Comparison of ENCODE assay signal across 13 cellular contexts in the genomic region with DNA sequence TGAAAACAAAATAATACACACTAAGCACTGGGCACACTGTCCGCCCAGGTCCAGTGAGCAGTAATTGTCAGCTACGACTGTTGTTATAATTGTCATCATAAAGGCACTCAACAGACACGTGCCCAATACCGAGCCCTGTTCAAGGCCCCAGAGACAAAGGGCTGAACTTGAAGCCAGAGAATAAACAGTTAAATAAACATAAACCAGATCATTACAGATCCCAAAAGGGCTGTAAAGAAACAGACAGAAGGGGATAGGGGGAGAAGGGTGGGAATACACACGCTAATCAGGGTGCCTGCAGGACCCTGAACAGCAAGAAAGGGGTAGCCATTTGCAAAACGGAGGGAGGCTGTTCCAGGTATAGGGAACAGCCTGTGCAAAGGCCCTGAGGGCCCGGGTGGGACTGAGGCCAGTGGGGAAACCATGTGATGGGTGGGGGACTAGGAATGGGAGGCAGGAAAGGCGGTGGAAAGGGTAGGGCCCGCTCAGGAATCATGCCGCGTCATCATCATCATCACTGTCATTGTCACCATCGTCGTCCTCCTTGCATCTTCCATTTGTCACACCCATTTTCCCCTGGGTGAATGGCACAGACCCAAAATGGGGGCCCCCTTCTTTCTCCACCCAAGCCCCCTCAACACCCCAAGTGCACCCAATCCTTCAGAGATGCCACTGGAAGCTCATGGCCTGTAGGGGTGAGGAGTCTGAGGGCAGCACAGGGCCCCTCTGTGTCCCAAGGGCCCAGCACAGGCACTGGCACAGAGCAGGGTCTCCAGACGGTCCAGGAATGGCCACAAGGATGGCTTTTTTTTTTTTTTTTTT. TPM values are rescaled to one million over a fixed set of nuclear protein-coding genes. Genes with fewer than 3 reads are reported as not detected.
DNase-seq lines count a peak whose midpoint lies in the region; ATAC-seq and TF ChIP-seq lines count a peak whose summit lies in the region.
"Had no signal": no experiment of that assay in that cellular context is flagged by ENCODE, and none has a peak within 500 bp of the region (broad histone marks: within the 10 kb centered on the region; RNA-seq: fewer than 3 reads in every experiment).

No MANE protein-coding gene starts in this region.

- H3K27ac ChIP-seq in CD4-positive, alpha-beta memory T cell (ENCODE audit: low read depth, low read length) = no peak overlapping the region
- H3K27ac ChIP-seq in parathyroid adenoma (peak overlapping the region; percentile 50), substantia nigra (ENCODE audit: low read depth, low read length, poor library complexity, severe bottlenecking) (no peak overlapping the region), testis (no peak overlapping the region)

- no peak overlapping the region for H3K4me2 ChIP-seq in parathyroid adenoma (ENCODE audit: low read length)

- intact Hi-C loops in CD4-positive, alpha-beta memory T cell (cut with micrococcal nuclease) = no loop called here
- intact Hi-C loops in testis (cut with DNase I; ENCODE audit: low total_unique reads) = no loop called here

- peaks cover 41% of the 10 kb centered on the region for H3K4me1 ChIP-seq in CD4-positive, alpha-beta memory T cell (ENCODE audit: insufficient read depth, low read length)
- peaks cover 7% of the 10 kb centered on the region for H3K4me1 ChIP-seq in parathyroid adenoma
- peaks cover 67% of the 10 kb centered on the region for H3K4me1 ChIP-seq in testis

- H2AFZ ChIP-seq in parathyroid adenoma = no peak overlapping the region

- POLR2A ChIA-PET in CD4-positive, alpha-beta memory T cell (lab: Charles Lee; ENCODE audit: partially characterized antibody) = interaction anchor here (1.0 kb wide), 2 partner anchors 10 to 18 kb away, joined by 3 to 5 read pairs; no protein-coding TSS in a partner anchor

- H3K9me3 ChIP-seq in CD4-positive, alpha-beta memory T cell (ENCODE audit: control insufficient read depth in 1 of 2, low read length in 2 of 2) = no peaks in the 10 kb centered on the region
- H3K9me3 ChIP-seq in parathyroid adenoma (ENCODE audit: control insufficient read depth, low read length) (no peaks in the 10 kb centered on the region), testis (no peaks in the 10 kb centered on the region)

- H3K9ac ChIP-seq in parathyroid adenoma = no peak overlapping the region

- H3K79me2 ChIP-seq in parathyroid adenoma = peaks cover 4% of the 10 kb centered on the region

- no peaks in the 10 kb centered on the region for H3K27me3 ChIP-seq in CD4-positive, alpha-beta memory T cell (ENCODE audit: insufficient read depth, low read length)
- no peaks in the 10 kb centered on the region for H3K27me3 ChIP-seq in parathyroid adenoma (ENCODE audit: control insufficient read depth, insufficient read depth, low read length)
- H3K27me3 ChIP-seq in testis = no peaks in the 10 kb centered on the region

- no peak for TF ChIP-seq POLR2A in testis (IDR thresholded peaks at IDR 0.05)

- CTCF ChIA-PET in CD4-positive, alpha-beta memory T cell (lab: Charles Lee; ENCODE audit: partially characterized antibody) = interaction anchor here (5.0 kb wide), 1 partner anchor 17 kb away, joined by 28 read pairs; no protein-coding TSS in a partner anchor

- peaks cover 24 to 52% (median 41%) of the 10 kb centered on the region in 4 donors for H3K4me1 Mint-ChIP-seq in CD4-positive, alpha-beta memory T cell
- H3K4me1 Mint-ChIP-seq in HFFc6 (ENCODE audit: low read depth) (peaks cover 60% of the 10 kb centered on the region), glutamatergic neuron (ENCODE audit: low read depth, unreplicated experiment) (peaks cover 35% of the 10 kb centered on the region)

- no peak overlapping the region for H3K4me3 ChIP-seq in CD4-positive, alpha-beta memory T cell (ENCODE audit: low read length in 2 of 2)
- no peak overlapping the region for H3K4me3 ChIP-seq in parathyroid adenoma (ENCODE audit: low read depth, low read length)
- no peak overlapping the region for H3K4me3 ChIP-seq in testis

- H3K4me3 Mint-ChIP-seq in CD4-positive, alpha-beta memory T cell = no peak overlapping the region
- H3K4me3 Mint-ChIP-seq in HFFc6 = no peak overlapping the region
- H3K4me3 Mint-ChIP-seq in glutamatergic neuron (ENCODE audit: unreplicated experiment) = peak overlapping the region; percentile 46
- H3K4me3 Mint-ChIP-seq: dendritic cell treated with granulocyte-macrophage colony-stimulating factor and Interleukin-4, amounts not matched to agents 40 ng/mL and 50 ng/mL, for 4 days; T-helper 17 cell had no signal

- no peaks in the 10 kb centered on the region for H3K36me3 ChIP-seq in CD4-positive, alpha-beta memory T cell (ENCODE audit: insufficient read depth, low read length)
- H3K36me3 ChIP-seq in parathyroid adenoma (ENCODE audit: control insufficient read depth, insufficient read depth, low read length) (no peaks in the 10 kb centered on the region), testis (ENCODE audit: low read depth, missing control alignments) (no peaks in the 10 kb centered on the region)

- peaks cover 0 to 2% (median 0%) of the 10 kb centered on the region in 8 donors for H3K9me3 Mint-ChIP-seq in CD4-positive, alpha-beta memory T cell
- no peaks in the 10 kb centered on the region for H3K9me3 Mint-ChIP-seq in HFFc6
- H3K9me3 Mint-ChIP-seq in glutamatergic neuron (ENCODE audit: unreplicated experiment) = peaks cover 6% of the 10 kb centered on the region
- H3K9me3 Mint-ChIP-seq: dendritic cell treated with granulocyte-macrophage colony-stimulating factor and Interleukin-4, amounts not matched to agents 40 ng/mL and 50 ng/mL, for 4 days had no signal

- H3K27me3 Mint-ChIP-seq in CD4-positive, alpha-beta memory T cell = no peaks in the 10 kb centered on the region
- peaks cover 20% of the 10 kb centered on the region for H3K27me3 Mint-ChIP-seq in HFFc6 (ENCODE audit: insufficient read depth)
- H3K27me3 Mint-ChIP-seq in glutamatergic neuron (ENCODE audit: unreplicated experiment) = peaks cover 25% of the 10 kb centered on the region
- H3K27me3 Mint-ChIP-seq: T-helper 17 cell had no signal

- no peak for ATAC-seq in GM18861 (IDR thresholded peaks at IDR 0.05; ENCODE audit: unreplicated experiment)
- ATAC-seq: T-helper 17 cell had no signal

- TF ChIP-seq CTCF in HFFc6 (IDR thresholded peaks at IDR 0.05) = no peak
- no peak for TF ChIP-seq CTCF in glutamatergic neuron (IDR thresholded peaks at IDR 0.05; ENCODE audit: partially characterized antibody, unreplicated experiment)
- no peak for TF ChIP-seq CTCF in parathyroid adenoma (IDR thresholded peaks at IDR 0.05)
- no peak for TF ChIP-seq CTCF in testis (IDR thresholded peaks at IDR 0.05)

- peaks cover 9 to 13% of the 10 kb centered on the region in 2 donors for H3K36me3 Mint-ChIP-seq in CD4-positive, alpha-beta memory T cell
- H3K36me3 Mint-ChIP-seq in HFFc6 (ENCODE audit: low read depth) = peaks cover 10% of the 10 kb centered on the region
- no peaks in the 10 kb centered on the region for H3K36me3 Mint-ChIP-seq in glutamatergic neuron (ENCODE audit: unreplicated experiment)

- H3K27ac Mint-ChIP-seq in CD4-positive, alpha-beta memory T cell = peak overlapping the region in 4 of 7 donors; percentile 29 to 79 (median 56)
- peak overlapping the region; percentile 42; the same call in 1 of the 2 replicates for H3K27ac Mint-ChIP-seq in HFFc6
- H3K27ac Mint-ChIP-seq in glutamatergic neuron (ENCODE audit: unreplicated experiment) = peak overlapping the region; percentile 76
- H3K27ac Mint-ChIP-seq: dendritic cell treated with granulocyte-macrophage colony-stimulating factor and Interleukin-4, amounts not matched to agents 40 ng/mL and 50 ng/mL, for 4 days had no signal

- DNase-seq in CD4-positive, alpha-beta memory T cell = no peak
- DNase-seq in HFFc6 (no peak), glutamatergic neuron (no peak), substantia nigra (lab: John Stamatoyannopoulos, UW) (no peak), testis (no peak)
- DNase-seq: activated CD4-positive, alpha-beta T cell treated with anti-CD3 and anti-CD28 coated beads, Interleukin-2, amount 50 U/mL, for 4 hours; stimulated activated CD4-positive, alpha-beta T cell treated with anti-CD3 and anti-CD28 coated beads, Interleukin-4, amount 100 ng/mL, for 24 hours; T-helper 17 cell had no signal

- 83 to 88% methylated on average over 14 of the region's 14 CpGs for WGBS in testis, 2 donors

RNA-seq across cellular contexts. Expression of a gene that starts 6.3 kb away (rescaled TPM):
- total RNA-seq in CD4-positive, alpha-beta memory T cell = 10 to 100 TPM; 39.3 to 43.2 TPM
- polyA plus RNA-seq in CD4-positive, alpha-beta memory T cell = 10 to 100 TPM; 33.2 to 57.2 TPM
- total RNA-seq in HFFc6 (2021; fragmentation: NEBNext Ultra II Directional; extraction: Animal tissue kit (Norgen Biotek cat#: 25700)) = 100 to 1,000 TPM in 3 of 6 experiments, 10 to 100 TPM in 3; 91.4 to 114 (median 97.9) TPM
- total RNA-seq in glutamatergic neuron (ENCODE audit: unreplicated experiment) (180 TPM), testis (100 to 1,000 TPM; 241 to 437 TPM)
- 457 TPM for polyA plus RNA-seq in testis (ENCODE audit: insufficient read depth, low read depth, low replicate concordance)

RNA-seq across cellular contexts. Expression of a gene that starts 19.6 kb away (rescaled TPM):
- not detected for total RNA-seq in CD4-positive, alpha-beta memory T cell
- not detected for polyA plus RNA-seq in CD4-positive, alpha-beta memory T cell
- total RNA-seq in HFFc6 (2021; fragmentation: NEBNext Ultra II Directional; extraction: Animal tissue kit (Norgen Biotek cat#: 25700)) = not detected
- total RNA-seq in glutamatergic neuron (ENCODE audit: unreplicated experiment) (not detected), testis (1 to 10 TPM; 2.2 to 3.8 TPM)
- polyA plus RNA-seq in testis (ENCODE audit: insufficient read depth, low read depth, low replicate concordance) = 10.5 TPM
- total RNA-seq: left lobe of liver, pulmonary artery endothelial cell had no signal
